In the genomic region with DNA sequence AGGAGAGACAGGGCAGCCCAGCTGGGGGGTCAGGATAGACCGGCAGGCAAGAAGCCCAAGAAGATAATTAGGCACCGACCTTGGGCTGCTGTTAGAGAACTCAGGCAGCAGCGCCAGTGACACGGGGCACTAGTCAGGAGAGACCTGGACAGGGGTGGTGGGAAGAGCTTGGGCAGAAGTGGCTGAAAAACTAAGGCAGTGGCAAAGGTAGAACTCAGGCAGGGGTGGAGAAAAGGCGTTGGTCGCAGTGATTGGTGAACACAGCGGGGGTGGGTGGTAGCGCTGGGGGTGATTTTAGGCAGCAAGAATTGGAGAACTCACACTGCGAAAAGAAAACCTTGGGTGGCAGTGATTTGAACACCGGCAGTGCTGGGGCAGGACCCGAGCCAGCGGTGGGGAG, we compare ENCODE assay signal across 22 cellular contexts. TPM values are rescaled to one million over a fixed set of nuclear protein-coding genes. Genes with fewer than 3 reads are reported as not detected.
DNase-seq lines count a peak whose midpoint lies in the region; ATAC-seq and TF ChIP-seq lines count a peak whose summit lies in the region.
"Had no signal": no experiment of that assay in that cellular context is flagged by ENCODE, and none has a peak within 500 bp of the region (broad histone marks: within the 10 kb centered on the region; RNA-seq: fewer than 3 reads in every experiment).

No MANE protein-coding gene starts in this region.

- no peak overlapping the region for H3K9ac ChIP-seq in smooth muscle cell (ENCODE audit: low read depth)
- H3K9ac ChIP-seq: GM23248, KMS-11 had no signal

- DNase-seq in natural killer cell = no peak
- no peak for DNase-seq in natural killer cell treated with Interleukin-12 subunit alpha and Interleukin-12 subunit beta and Interleukin-15 and Interleukin-18, amount 100 ng/mL, for 72 hours (ENCODE audit: low spot score)
- DNase-seq in RWPE1 (ENCODE audit: low spot score) = no peak
- no peak for DNase-seq in immature natural killer cell
- no peak for DNase-seq in smooth muscle cell (lab: John Stamatoyannopoulos, UW; ENCODE audit: unreplicated experiment)
- DNase-seq in vagina (ENCODE audit: extremely low spot score in 2 of 2) = no peak
- DNase-seq in NK-92 treated with Interleukin-12 subunit alpha and Interleukin-12 subunit beta, amount 100 ng/mL, for 24 hours (lab: John Stamatoyannopoulos, UW) = no peak
- DNase-seq: Caco-2; CD4-positive, alpha-beta T cell; DND-41; GM23248; HCEC 1CT; IMR-90; NCI-H1092 treated with DMSO at 0.1 percent for 48 hours; NCI-H1436 treated with DMSO at 0.1 percent for 48 hours; NCI-H2029; NCI-H2227 treated with DMSO at 0.1 percent for 48 hours; NCI-H510A treated with DMSO at 0.1 percent for 48 hours; NCI-H748 treated with DMSO at 0.1 percent for 48 hours; SIG-M5 had no signal

- no peak overlapping the region for H2AFZ ChIP-seq in smooth muscle cell (ENCODE audit: low read depth)
- H2AFZ ChIP-seq: GM23248 had no signal

- H3K79me2 ChIP-seq in smooth muscle cell (ENCODE audit: low read depth) = no peaks in the 10 kb centered on the region

- peak overlapping the region; percentile 52 for H3K4me3 Mint-ChIP-seq in natural killer cell
- no peak overlapping the region for H3K4me3 Mint-ChIP-seq in natural killer cell treated with Interleukin-12 subunit alpha and Interleukin-12 subunit beta and Interleukin-15 and Interleukin-18, amount 100 ng/mL, for 72 hours
- H3K4me3 Mint-ChIP-seq in immature natural killer cell = no peak overlapping the region
- H3K4me3 Mint-ChIP-seq: CD4-positive, alpha-beta T cell had no signal

- POLR2A ChIA-PET in RWPE1 (lab: Yijun Ruan, JAX; ENCODE audit: low non-redundant PET) = no interaction called here

- intact Hi-C loops in natural killer cell (cut with micrococcal nuclease) (no loop called here), vagina (cut with DNase I) (no loop called here)

- H3K27me3 ChIP-seq in smooth muscle cell (ENCODE audit: low read depth) = no peaks in the 10 kb centered on the region
- H3K27me3 ChIP-seq in vagina = no peaks in the 10 kb centered on the region

- ATAC-seq in natural killer cell = no peak
- ATAC-seq in natural killer cell treated with Interleukin-12 subunit alpha and Interleukin-12 subunit beta and Interleukin-15 and Interleukin-18, amount 100 ng/mL, for 72 hours = no peak

- no peaks in the 10 kb centered on the region for H3K36me3 ChIP-seq in smooth muscle cell (ENCODE audit: low read depth)
- H3K36me3 ChIP-seq in vagina = peaks cover 0 to 22% of the 10 kb centered on the region in 2 donors

- H3K4me1 ChIP-seq in smooth muscle cell (ENCODE audit: low read depth) (no peaks in the 10 kb centered on the region), vagina (no peaks in the 10 kb centered on the region)

- no peak overlapping the region for H3K4me2 ChIP-seq in smooth muscle cell
- H3K4me2 ChIP-seq: KMS-11 had no signal

- TF ChIP-seq CTCF in natural killer cell (IDR thresholded peaks at IDR 0.05) (no peak), RWPE1 (conservative IDR thresholded peaks at IDR 0.05; ENCODE audit: low read depth) (no peak), smooth muscle cell (IDR thresholded peaks at IDR 0.05; ENCODE audit: borderline replicate concordance, insufficient read depth, poor library complexity, severe bottlenecking) (no peak), vagina (IDR thresholded peaks at IDR 0.05) (no peak)

- 100% methylated on average over 12 of the region's 12 CpGs for WGBS in smooth muscle cell (ENCODE audit: low lambda C conversion rate)

- H3K27me3 Mint-ChIP-seq in natural killer cell (ENCODE audit: low read depth in 2 of 2) (no peaks in the 10 kb centered on the region), immature natural killer cell (ENCODE audit: low read depth in 3 of 3) (peaks cover 4 to 11% (median 4%) of the 10 kb centered on the region in 3 donors)
- no peaks in the 10 kb centered on the region for H3K27me3 Mint-ChIP-seq in natural killer cell treated with Interleukin-12 subunit alpha and Interleukin-12 subunit beta and Interleukin-15 and Interleukin-18, amount 100 ng/mL, for 72 hours
- H3K27me3 Mint-ChIP-seq: CD4-positive, alpha-beta T cell had no signal

- CTCF ChIA-PET in RWPE1 (lab: Yijun Ruan, JAX) = no interaction called here

- no peaks in the 10 kb centered on the region for H3K9me3 ChIP-seq in smooth muscle cell (replicated peaks; ENCODE audit: low read depth)
- no peaks in the 10 kb centered on the region for H3K9me3 ChIP-seq in vagina
- H3K9me3 ChIP-seq: Caco-2 had no signal

- H3K9me3 Mint-ChIP-seq in natural killer cell (no peaks in the 10 kb centered on the region), immature natural killer cell (no peaks in the 10 kb centered on the region)
- H3K9me3 Mint-ChIP-seq in natural killer cell treated with Interleukin-12 subunit alpha and Interleukin-12 subunit beta and Interleukin-15 and Interleukin-18, amount 100 ng/mL, for 72 hours = no peaks in the 10 kb centered on the region
- H3K9me3 Mint-ChIP-seq: CD4-positive, alpha-beta T cell had no signal

- H3K36me3 Mint-ChIP-seq in natural killer cell = no peaks in the 10 kb centered on the region
- H3K36me3 Mint-ChIP-seq in natural killer cell treated with Interleukin-12 subunit alpha and Interleukin-12 subunit beta and Interleukin-15 and Interleukin-18, amount 100 ng/mL, for 72 hours = peaks cover 14% of the 10 kb centered on the region
- peaks cover 9 to 33% (median 16%) of the 10 kb centered on the region in 3 donors for H3K36me3 Mint-ChIP-seq in immature natural killer cell

- no peaks in the 10 kb centered on the region for H3F3A ChIP-seq in smooth muscle cell (ENCODE audit: low read depth)

- H3K4me1 Mint-ChIP-seq in natural killer cell = peaks cover 18 to 44% of the 10 kb centered on the region in 2 donors
- H3K4me1 Mint-ChIP-seq in natural killer cell treated with Interleukin-12 subunit alpha and Interleukin-12 subunit beta and Interleukin-15 and Interleukin-18, amount 100 ng/mL, for 72 hours (ENCODE audit: low read depth in 2 of 2) = peaks cover 7 to 32% of the 10 kb centered on the region in 2 donors
- H3K4me1 Mint-ChIP-seq in immature natural killer cell = peaks cover 37 to 42% of the 10 kb centered on the region in 2 donors

- H3K4me3 ChIP-seq in smooth muscle cell (no peak overlapping the region), vagina (no peak overlapping the region)
- H3K4me3 ChIP-seq: GM23248 had no signal

- no peaks in the 10 kb centered on the region for H4K20me1 ChIP-seq in smooth muscle cell (ENCODE audit: low read depth)

- H3K27ac ChIP-seq in RWPE1 (peak overlapping the region; percentile 9; the same call in 1 of the 2 replicates), smooth muscle cell (ENCODE audit: low read depth) (no peak overlapping the region), vagina (no peak overlapping the region)
- H3K27ac ChIP-seq: GM23248, KMS-11 had no signal

- peak overlapping the region; percentile 84 to 85 for H3K27ac Mint-ChIP-seq in natural killer cell
- no peak overlapping the region for H3K27ac Mint-ChIP-seq in natural killer cell treated with Interleukin-12 subunit alpha and Interleukin-12 subunit beta and Interleukin-15 and Interleukin-18, amount 100 ng/mL, for 72 hours
- peak overlapping the region; percentile 37 to 88 (median 79) for H3K27ac Mint-ChIP-seq in immature natural killer cell

- no peak for TF ChIP-seq POLR2A in vagina (IDR thresholded peaks at IDR 0.05)

RNA-seq across cellular contexts. Expression of a gene that starts 4.3 kb away (rescaled TPM):
- 1 to 10 TPM; 1.3 to 3.7 (median 2.3) TPM for total RNA-seq in natural killer cell
- 1 to 10 TPM in 1 of 2 donors, under 1 TPM in 1; 0.74 to 1.2 TPM for total RNA-seq in natural killer cell treated with Interleukin-12 subunit alpha and Interleukin-12 subunit beta and Interleukin-15 and Interleukin-18, amount 100 ng/mL, for 72 hours
- polyA plus RNA-seq in immature natural killer cell = not detected
- total RNA-seq in smooth muscle cell = not detected in 2 replicates
- polyA plus RNA-seq in smooth muscle cell = not detected in 2 replicates
- not detected for total RNA-seq in vagina
- total RNA-seq: GM23248, IMR-90 had no signal
- polyA plus RNA-seq: BJ, GM23248 had no signal

RNA-seq across cellular contexts. Expression of a gene that starts 7.9 kb away (rescaled TPM):
- 100 to 1,000 TPM in 2 of 3 donors, 10 to 100 TPM in 1; 78.0 to 125 (median 118) TPM for total RNA-seq in natural killer cell
- 100 to 1,000 TPM; 106 to 108 TPM for total RNA-seq in natural killer cell treated with Interleukin-12 subunit alpha and Interleukin-12 subunit beta and Interleukin-15 and Interleukin-18, amount 100 ng/mL, for 72 hours
- polyA plus RNA-seq in immature natural killer cell = 10 to 100 TPM; 10.0 to 31.1 (median 24.0) TPM
- total RNA-seq in smooth muscle cell = 10.6 and 10.9 TPM in 2 replicates
- 19.2 and 25.3 TPM in 2 replicates for polyA plus RNA-seq in smooth muscle cell
- total RNA-seq in vagina = 16.7 TPM

RNA-seq across cellular contexts. Expression of a gene that starts 8.3 kb away (rescaled TPM):
- total RNA-seq in natural killer cell = 100 to 1,000 TPM; 171 to 283 (median 208) TPM
- total RNA-seq in natural killer cell treated with Interleukin-12 subunit alpha and Interleukin-12 subunit beta and Interleukin-15 and Interleukin-18, amount 100 ng/mL, for 72 hours = 10 to 100 TPM; 60.9 to 87.3 TPM
- 100 to 1,000 TPM in 2 of 3 donors, 10 to 100 TPM in 1; 96.8 to 114 (median 112) TPM for polyA plus RNA-seq in immature natural killer cell
- total RNA-seq in smooth muscle cell = 30.7 and 34.7 TPM in 2 replicates
- polyA plus RNA-seq in smooth muscle cell = 45.9 and 48.4 TPM in 2 replicates
- 51.6 TPM for total RNA-seq in vagina

RNA-seq across cellular contexts. Expression of a gene that starts 22.9 kb away (rescaled TPM):
- total RNA-seq in natural killer cell (10 to 100 TPM; 25.4 to 53.0 (median 38.9) TPM), smooth muscle cell (12.3 and 13.0 TPM in 2 replicates), vagina (26.3 TPM)
- total RNA-seq in natural killer cell treated with Interleukin-12 subunit alpha and Interleukin-12 subunit beta and Interleukin-15 and Interleukin-18, amount 100 ng/mL, for 72 hours = 10 to 100 TPM; 32.4 to 70.3 TPM
- polyA plus RNA-seq in immature natural killer cell (10 to 100 TPM; 12.7 to 21.7 (median 19.6) TPM), smooth muscle cell (24.6 and 33.1 TPM in 2 replicates)

RNA-seq across cellular contexts. Expression of a gene that starts 23.1 kb away (rescaled TPM):
- total RNA-seq in natural killer cell (10 to 100 TPM; 25.3 to 27.8 (median 26.7) TPM), smooth muscle cell (15.5 and 25.7 TPM in 2 replicates), vagina (44.7 TPM)
- 100 to 1,000 TPM in 1 of 2 donors, 10 to 100 TPM in 1; 82.5 to 117 TPM for total RNA-seq in natural killer cell treated with Interleukin-12 subunit alpha and Interleukin-12 subunit beta and Interleukin-15 and Interleukin-18, amount 100 ng/mL, for 72 hours
- polyA plus RNA-seq in immature natural killer cell (100 to 1,000 TPM; 120 to 175 (median 127) TPM), smooth muscle cell (55.2 and 61.7 TPM in 2 replicates)

Comparison
In these comparisons a context has a peak if more than half of its experiments do, and no peak if none do; other contexts are left out.
1. H3K27ac Mint-ChIP-seq: peak in natural killer cell (2 of 2) and immature natural killer cell (6 of 6); none in natural killer cell treated with Interleukin-12 subunit alpha and Interleukin-12 subunit beta and Interleukin-15 and Interleukin-18, amount 100 ng/mL, for 72 hours (0 of 2).